ENCODE assay signal across 21 cellular contexts in genomic region chr1:230323686-230324085, GRCh38.
"Had no signal": no experiment of that assay in that cellular context is flagged by ENCODE, and none has a peak within 500 bp of the region (broad histone marks: within the 10 kb centered on the region; RNA-seq: fewer than 3 reads in every experiment).

No MANE protein-coding gene starts in this region.

- H3K36me3 Mint-ChIP-seq: immature natural killer cell, memory B cell, mesothelial cell of epicardium had no signal

- H3K4me3 Mint-ChIP-seq: immature natural killer cell, memory B cell, mesothelial cell of epicardium had no signal

- H3K9me3 ChIP-seq: heart right ventricle, left lung, left ventricle myocardium inferior, lower lobe of right lung, mucosa of descending colon had no signal

- H2AFZ ChIP-seq: hepatocyte had no signal

- DNase-seq: heart right ventricle, hippocampal formation, immature natural killer cell, islet precursor cell, kidney, kidney glomerular epithelial cell, left cardiac atrium, left colon, left lung, left ventricle myocardium inferior, lower lobe of right lung, mammary epithelial cell, mesenchymal stem cell, mesendoderm, midbrain, mucosa of descending colon had no signal

- H3K4me1 ChIP-seq: left lung, lower lobe of right lung had no signal

- H3K79me2 ChIP-seq: hepatocyte had no signal

- H3K9me3 Mint-ChIP-seq: immature natural killer cell, memory B cell, mesothelial cell of epicardium had no signal

- ATAC-seq: heart right ventricle, left cardiac atrium, left colon, left lobe of liver, left lung, lower lobe of right lung, mucosa of descending colon had no signal

- H3K36me3 ChIP-seq: heart right ventricle, left lung, left ventricle myocardium inferior, lower lobe of right lung had no signal

- H3K4me1 Mint-ChIP-seq: immature natural killer cell, mesothelial cell of epicardium had no signal

- H3K27ac Mint-ChIP-seq: immature natural killer cell, memory B cell, mesothelial cell of epicardium had no signal

- H3K4me3 ChIP-seq: heart right ventricle, hepatocyte, left lung, left ventricle myocardium inferior, lower lobe of right lung, lung, mucosa of descending colon had no signal

- H3K27me3 ChIP-seq: heart right ventricle, hepatocyte, left lung had no signal

- H3K4me2 ChIP-seq: hepatocyte had no signal

- H3K27ac ChIP-seq: heart right ventricle, hepatocyte, left lung, left ventricle myocardium inferior, lower lobe of right lung had no signal
